Comparison of ENCODE assay signal across 8 cellular contexts in the genomic region with DNA sequence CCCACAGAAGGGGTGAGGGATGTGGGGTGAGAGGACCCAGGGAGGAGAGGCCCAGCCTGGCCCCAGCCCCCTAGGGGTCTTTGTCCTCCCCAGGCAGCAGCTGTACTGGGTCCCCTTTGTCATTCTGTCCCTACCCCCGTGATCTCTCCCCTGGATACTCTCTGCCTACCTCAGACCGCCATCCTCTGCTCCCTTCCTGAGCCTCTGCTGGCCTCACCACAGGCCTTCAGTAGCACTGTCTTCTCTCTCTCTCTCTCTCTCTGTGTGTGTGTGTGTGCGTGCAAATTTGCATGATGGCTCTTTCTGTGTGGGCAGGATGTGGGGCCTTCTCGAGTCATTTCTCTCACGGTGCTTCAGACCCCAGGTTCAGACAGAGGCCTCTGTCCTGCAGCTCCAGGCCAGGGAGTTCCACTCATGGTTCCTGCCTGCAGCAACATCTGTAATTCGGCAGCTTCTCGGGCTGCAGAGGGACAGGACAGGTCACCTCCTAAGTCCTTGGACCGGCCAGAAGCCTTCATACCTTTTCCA. TPM values are rescaled to one million over a fixed set of nuclear protein-coding genes. Genes with fewer than 3 reads are reported as not detected.
DNase-seq lines count a peak whose midpoint lies in the region; ATAC-seq and TF ChIP-seq lines count a peak whose summit lies in the region.

No MANE protein-coding gene starts in this region.

- no peaks in the 10 kb centered on the region for H3K9me3 Mint-ChIP-seq in effector memory CD8-positive, alpha-beta T cell

- peaks cover 63 to 65% of the 10 kb centered on the region in 2 donors for H3K4me1 Mint-ChIP-seq in effector memory CD8-positive, alpha-beta T cell (ENCODE audit: low read depth in 2 of 2)

- DNase-seq in T follicular helper cell (ENCODE audit: low read depth) (peak; percentile 43), ovary (no peak), T1000 (lab: John Stamatoyannopoulos, UW) (no peak), NCI-H524 (lab: John Stamatoyannopoulos, UW) (no peak)
- peak; percentile 64 to 70 (median 66) for DNase-seq in effector memory CD8-positive, alpha-beta T cell
- peak; percentile 45 for DNase-seq in stimulated activated CD8-positive, alpha-beta memory T cell treated with anti-CD3 and anti-CD28 coated beads, Interleukin-12 subunit alpha, Interleukin-12 subunit beta, amount 100 ng/mL, for 1 hour (ENCODE audit: low read depth)

- WGBS in ovary, 3 donors = 67 to 71% (median 71%) methylated on average over 8 of the region's 8 CpGs

- ATAC-seq in GM18870 (IDR thresholded peaks at IDR 0.05; ENCODE audit: unreplicated experiment) (peak; percentile 67), HG02885 (IDR thresholded peaks at IDR 0.05; ENCODE audit: poor library complexity, unreplicated experiment) (peak; percentile 73)
- peak; percentile 69 for ATAC-seq in effector memory CD8-positive, alpha-beta T cell (replicated peaks)

- intact Hi-C loops in ovary (cut with DNase I) = no loop called here

- peak overlapping the region; percentile 91 to 92 for H3K27ac Mint-ChIP-seq in effector memory CD8-positive, alpha-beta T cell

- no peaks in the 10 kb centered on the region for H3K9me3 ChIP-seq in ovary

- H3K27me3 Mint-ChIP-seq in effector memory CD8-positive, alpha-beta T cell = no peaks in the 10 kb centered on the region

- H3K36me3 Mint-ChIP-seq in effector memory CD8-positive, alpha-beta T cell (ENCODE audit: insufficient read depth) = peaks cover 40% of the 10 kb centered on the region

- H3K4me1 ChIP-seq in ovary (ENCODE audit: insufficient read depth) = no peaks in the 10 kb centered on the region

- H3K4me3 Mint-ChIP-seq in effector memory CD8-positive, alpha-beta T cell = peak overlapping the region; percentile 76 to 82

- no peaks in the 10 kb centered on the region for H3K36me3 ChIP-seq in ovary

- no peak for TF ChIP-seq POLR2A in ovary (IDR thresholded peaks at IDR 0.05)

- no peak for TF ChIP-seq CTCF in ovary (IDR thresholded peaks at IDR 0.05)

- no peak for TF ChIP-seq EP300 in ovary (IDR thresholded peaks at IDR 0.05)

- H3K27me3 ChIP-seq in ovary = no peaks in the 10 kb centered on the region

- no peak overlapping the region for H3K4me3 ChIP-seq in ovary

- H3K27ac ChIP-seq in ovary = no peak overlapping the region

RNA-seq across cellular contexts. Expression of a gene that starts 1.4 kb away (rescaled TPM):
- total RNA-seq in ovary = 10 to 100 TPM in 1 of 7 donors, 1 to 10 TPM in 6; 2.0 to 14.1 (median 5.4) TPM
- 1 to 10 TPM; 1.2 to 3.3 TPM for polyA plus RNA-seq in ovary

RNA-seq across cellular contexts. Expression of a gene that starts 47.8 kb away (rescaled TPM):
- total RNA-seq in ovary = 1 to 10 TPM in 2 of 7 donors, under 1 TPM in 4, not detected in 1; 0.36 to 7.9 (median 0.56) TPM
- polyA plus RNA-seq in ovary = 1 to 10 TPM in 1 of 2 donors, under 1 TPM in 1; 0.29 to 1.5 TPM

Comparison
In these comparisons a context has a peak if more than half of its experiments do, and no peak if none do; other contexts are left out.
1. DNase-seq: peak in T follicular helper cell (single experiment), effector memory CD8-positive, alpha-beta T cell (3 of 3) and stimulated activated CD8-positive, alpha-beta memory T cell treated with anti-CD3 and anti-CD28 coated beads, Interleukin-12 subunit alpha, Interleukin-12 subunit beta, amount 100 ng/mL, for 1 hour (single experiment); none in ovary (0 of 5), T1000 (single experiment) and NCI-H524 (0 of 2).
2. Peak in every context shown above with its lines, with median percentiles within 50 percentile points of each other: ATAC-seq.